ENCODE assay signal across 8 cellular contexts in the genomic region with DNA sequence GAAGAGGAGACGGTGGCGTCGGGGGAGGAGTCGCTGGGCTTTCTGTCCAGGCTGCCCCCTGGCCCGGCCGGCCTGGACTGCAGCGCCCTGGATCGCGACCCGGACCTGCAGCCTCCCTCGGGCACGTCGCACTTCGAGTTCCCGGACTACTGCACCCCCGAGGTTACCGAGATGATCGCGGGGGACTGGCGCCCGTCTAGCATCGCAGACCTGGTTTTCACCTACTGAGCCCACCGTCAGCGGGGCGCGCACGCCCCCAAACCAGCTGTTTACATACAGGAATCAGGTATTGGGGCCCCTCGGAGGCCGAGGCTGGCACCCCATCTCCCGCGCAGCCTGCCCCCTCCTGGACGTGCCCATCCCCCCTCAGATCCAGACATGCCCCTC. TPM values are rescaled to one million over a fixed set of nuclear protein-coding genes. Genes with fewer than 3 reads are reported as not detected.
A peak's percentile ranks its signal among the peaks of the same experiment; 100 is the strongest.
DNase-seq lines count a peak whose midpoint lies in the region; ATAC-seq, FAIRE-seq and TF ChIP-seq lines count a peak whose summit lies in the region.

No MANE protein-coding gene starts in this region.

- H3K9me3 Mint-ChIP-seq in activated naive CD4-positive, alpha-beta T cell treated with anti-CD3 and anti-CD28 coated beads, Interleukin-2, amount 50 U/mL, for 24 hours = no peaks in the 10 kb centered on the region

- no CpG with 5 or more reads among the region's 32 CpGs for WGBS in iPS DF 6.9 (ENCODE audit: insufficient coverage, insufficient read length)
- WGBS in smooth muscle cell (ENCODE audit: low lambda C conversion rate) = under 1% methylated on average over 21 of the region's 32 CpGs

- no peaks in the 10 kb centered on the region for H3K9me3 ChIP-seq in iPS DF 6.9 (ENCODE audit: control insufficient read depth, insufficient read depth, low read length)
- H3K9me3 ChIP-seq in smooth muscle cell (replicated peaks; ENCODE audit: low read depth) = no peaks in the 10 kb centered on the region

- H3K27me3 Mint-ChIP-seq in activated naive CD4-positive, alpha-beta T cell treated with anti-CD3 and anti-CD28 coated beads, Interleukin-2, amount 50 U/mL, for 24 hours = no peaks in the 10 kb centered on the region

- FAIRE-seq in frontal cortex (lab: Jason Lieb, UNC) = no peak

- TF ChIP-seq CTCF in AG09309 (IDR thresholded peaks at IDR 0.05; ENCODE audit: control insufficient read depth, insufficient read depth, low read depth, low read length, missing control alignments) (no peak), HFF-Myc (IDR thresholded peaks at IDR 0.05; ENCODE audit: low read depth, low read length, missing control alignments) (no peak), smooth muscle cell (IDR thresholded peaks at IDR 0.05; ENCODE audit: borderline replicate concordance, insufficient read depth, poor library complexity, severe bottlenecking) (no peak)

- DNase-seq in AG09309 (ENCODE audit: low read depth) = no peak
- no peak for DNase-seq in HFF-Myc (ENCODE audit: extremely low read depth, low read depth)
- DNase-seq in iPS DF 6.9 (ENCODE audit: low read depth, low spot score) = no peak
- DNase-seq in smooth muscle cell (lab: John Stamatoyannopoulos, UW; ENCODE audit: unreplicated experiment) = no peak
- DNase-seq in frontal cortex (ENCODE audit: low spot score in 2 of 2) = no peak

- peak overlapping the region; percentile 41 for H2AFZ ChIP-seq in smooth muscle cell (ENCODE audit: low read depth)

- H3K27me3 ChIP-seq in iPS DF 6.9 (ENCODE audit: control insufficient read depth, insufficient read depth, low read length) (no peaks in the 10 kb centered on the region), smooth muscle cell (ENCODE audit: low read depth) (no peaks in the 10 kb centered on the region)

- no peaks in the 10 kb centered on the region for H3K36me3 Mint-ChIP-seq in activated naive CD4-positive, alpha-beta T cell treated with anti-CD3 and anti-CD28 coated beads, Interleukin-2, amount 50 U/mL, for 24 hours

- ATAC-seq in HG03135 (IDR thresholded peaks at IDR 0.05; ENCODE audit: unreplicated experiment) = no peak
- ATAC-seq in GM18519 (IDR thresholded peaks at IDR 0.05; ENCODE audit: low FRiP score, unreplicated experiment) = no peak

- H3K4me1 ChIP-seq in iPS DF 6.9 (ENCODE audit: control insufficient read depth, insufficient read depth, low read length) = peaks cover 5% of the 10 kb centered on the region
- peaks cover 25% of the 10 kb centered on the region for H3K4me1 ChIP-seq in smooth muscle cell (ENCODE audit: low read depth)

- peak overlapping the region; percentile 64 for H3K4me3 ChIP-seq in AG09309 (ENCODE audit: control insufficient read depth, low read depth, low read length)
- H3K4me3 ChIP-seq in HFF-Myc (replicated peaks; ENCODE audit: low read depth, low read length) = peak overlapping the region; percentile 67
- H3K4me3 ChIP-seq in iPS DF 6.9 (ENCODE audit: low read length) = peak overlapping the region; percentile 75
- H3K4me3 ChIP-seq in smooth muscle cell = peak overlapping the region; percentile 78

- H3K4me3 Mint-ChIP-seq in activated naive CD4-positive, alpha-beta T cell treated with anti-CD3 and anti-CD28 coated beads, Interleukin-2, amount 50 U/mL, for 24 hours = peak overlapping the region; percentile 71

- H3K4me2 ChIP-seq in smooth muscle cell = peak overlapping the region; percentile 88

- no peak overlapping the region for H3K27ac ChIP-seq in iPS DF 6.9 (ENCODE audit: low read length)
- H3K27ac ChIP-seq in smooth muscle cell (ENCODE audit: low read depth) = peak overlapping the region; percentile 80

- peak overlapping the region; percentile 54 for H3K9ac ChIP-seq in smooth muscle cell (ENCODE audit: low read depth)

- peaks cover 43% of the 10 kb centered on the region for H4K20me1 ChIP-seq in smooth muscle cell (ENCODE audit: low read depth)

- H3K36me3 ChIP-seq in iPS DF 6.9 (ENCODE audit: control insufficient read depth, insufficient read depth, low read length) (no peaks in the 10 kb centered on the region), smooth muscle cell (ENCODE audit: low read depth) (no peaks in the 10 kb centered on the region)

- peaks cover 28% of the 10 kb centered on the region for H3F3A ChIP-seq in smooth muscle cell (ENCODE audit: low read depth)

- peaks cover 25% of the 10 kb centered on the region for H3K4me1 Mint-ChIP-seq in activated naive CD4-positive, alpha-beta T cell treated with anti-CD3 and anti-CD28 coated beads, Interleukin-2, amount 50 U/mL, for 24 hours

- H3K27ac Mint-ChIP-seq in activated naive CD4-positive, alpha-beta T cell treated with anti-CD3 and anti-CD28 coated beads, Interleukin-2, amount 50 U/mL, for 24 hours = peak overlapping the region; percentile 74

- H3K79me2 ChIP-seq in smooth muscle cell (ENCODE audit: low read depth) = peaks cover 28% of the 10 kb centered on the region

RNA-seq across cellular contexts. Expression of a gene that starts 1.3 kb away (rescaled TPM):
- 3.3 and 7.1 TPM in 2 replicates for total RNA-seq in smooth muscle cell
- 16.6 and 17.7 TPM in 2 replicates for polyA plus RNA-seq in smooth muscle cell
- total RNA-seq in frontal cortex = 7.7 TPM

RNA-seq across cellular contexts. Expression of a gene that starts 20.3 kb away (rescaled TPM):
- total RNA-seq in smooth muscle cell = 31.5 and 50.1 TPM in 2 replicates
- polyA plus RNA-seq in smooth muscle cell = 99.1 and 107 TPM in 2 replicates
- total RNA-seq in frontal cortex = 26.1 TPM

RNA-seq across cellular contexts. Expression of a gene that starts 29.3 kb away (rescaled TPM):
- total RNA-seq in smooth muscle cell (25.9 and 27.7 TPM in 2 replicates), frontal cortex (26.9 TPM)
- 26.2 and 32.4 TPM in 2 replicates for polyA plus RNA-seq in smooth muscle cell

RNA-seq across cellular contexts. Expression of a gene that starts 36.1 kb away (rescaled TPM):
- 2.8 and 9.2 TPM in 2 replicates for total RNA-seq in smooth muscle cell
- polyA plus RNA-seq in smooth muscle cell = 11.2 and 11.7 TPM in 2 replicates
- total RNA-seq in frontal cortex = 7.3 TPM

RNA-seq across cellular contexts. Expression of a gene that starts 53.9 kb away (rescaled TPM):
- total RNA-seq in smooth muscle cell (18.6 and 21.2 TPM in 2 replicates), frontal cortex (12.6 TPM)
- 25.7 TPM in 2 replicates for polyA plus RNA-seq in smooth muscle cell
